ENCODE assay signal across 30 cellular contexts in genomic region chr4:10163296-10163695, GRCh38.
"Had no signal": no experiment of that assay in that cellular context is flagged by ENCODE, and none has a peak within 500 bp of the region (broad histone marks: within the 10 kb centered on the region; RNA-seq: fewer than 3 reads in every experiment).

No MANE protein-coding gene starts in this region.

- H3K4me1 ChIP-seq: ascending aorta had no signal

- H3K27me3 ChIP-seq: ascending aorta, body of pancreas, MG63 had no signal

- H3K36me3 ChIP-seq: ascending aorta, MG63 had no signal

- H3K36me3 Mint-ChIP-seq: activated CD8-positive, alpha-beta memory T cell treated with anti-CD3 and anti-CD28 coated beads, Interleukin-2, amount 10 ng/mL, durations not matched to agents 7 days and 5 days; activated naive CD4-positive, alpha-beta T cell treated with anti-CD3 and anti-CD28 coated beads, Interleukin-2, amount 50 U/mL, for 72 hours had no signal

- H3K9me3 ChIP-seq: ascending aorta, body of pancreas, MG63 had no signal

- H3K4me3 ChIP-seq: ascending aorta, body of pancreas, MG63 had no signal

- H3K9me3 Mint-ChIP-seq: activated naive CD4-positive, alpha-beta T cell treated with anti-CD3 and anti-CD28 coated beads, Interleukin-2, amount 50 U/mL, for 72 hours; activated naive CD8-positive, alpha-beta T cell treated with anti-CD3 and anti-CD28 coated beads, Interleukin-2, amount 50 U/mL, for 24 hours; activated T-cell treated with anti-CD3 and anti-CD28 coated beads, Interleukin-2, amount 50 U/mL, for 24 hours; central memory CD8-positive, alpha-beta T cell; T-helper 1 cell treated with Interleukin-12 subunit alpha and Interleukin-12 subunit beta and Interleukin-4 antibody, amounts not matched to agents 30 μg/mL and 1 μg/mL, for 36 hours had no signal

- H3K4me3 Mint-ChIP-seq: activated CD8-positive, alpha-beta memory T cell treated with anti-CD3 and anti-CD28 coated beads, Interleukin-2, amount 10 ng/mL, durations not matched to agents 7 days and 5 days; activated naive CD8-positive, alpha-beta T cell treated with anti-CD3 and anti-CD28 coated beads, Interleukin-2, amount 50 U/mL, for 24 hours; activated T-cell treated with anti-CD3 and anti-CD28 coated beads, Interleukin-2, amount 50 U/mL, for 24 hours; central memory CD8-positive, alpha-beta T cell; T-helper 1 cell treated with Interleukin-12 subunit alpha and Interleukin-12 subunit beta and Interleukin-4 antibody, amounts not matched to agents 30 μg/mL and 1 μg/mL, for 36 hours had no signal

- ATAC-seq: activated CD4-positive, CD25-positive, alpha-beta regulatory T cell treated with anti-CD3 and anti-CD28 coated beads, Interleukin-2, amount 50 U/mL, for 24 hours; activated CD8-positive, alpha-beta memory T cell treated with anti-CD3 and anti-CD28 coated beads, Interleukin-2, amount 10 ng/mL, durations not matched to agents 7 days and 5 days; activated naive CD4-positive, alpha-beta T cell treated with anti-CD3 and anti-CD28 coated beads, Interleukin-2, amount 50 U/mL, for 72 hours; activated naive CD8-positive, alpha-beta T cell treated with anti-CD3 and anti-CD28 coated beads, Interleukin-2, amount 50 U/mL, for 24 hours; Panc1 had no signal

- H3K27ac ChIP-seq: ascending aorta had no signal

- H3K27ac Mint-ChIP-seq: activated CD8-positive, alpha-beta memory T cell treated with anti-CD3 and anti-CD28 coated beads, Interleukin-2, amount 10 ng/mL, durations not matched to agents 7 days and 5 days; activated naive CD8-positive, alpha-beta T cell treated with anti-CD3 and anti-CD28 coated beads, Interleukin-2, amount 50 U/mL, for 24 hours; activated T-cell treated with anti-CD3 and anti-CD28 coated beads, Interleukin-2, amount 50 U/mL, for 24 hours; T-helper 1 cell treated with Interleukin-12 subunit alpha and Interleukin-12 subunit beta and Interleukin-4 antibody, amounts not matched to agents 30 μg/mL and 1 μg/mL, for 36 hours had no signal

- H3K27me3 Mint-ChIP-seq: activated naive CD8-positive, alpha-beta T cell treated with anti-CD3 and anti-CD28 coated beads, Interleukin-2, amount 50 U/mL, for 24 hours; activated T-cell treated with anti-CD3 and anti-CD28 coated beads, Interleukin-2, amount 50 U/mL, for 24 hours; central memory CD8-positive, alpha-beta T cell had no signal

- DNase-seq: activated CD4-positive, alpha-beta T cell treated with anti-CD3 and anti-CD28 coated beads for 4 hours; activated CD8-positive, alpha-beta memory T cell treated with anti-CD3 and anti-CD28 coated beads, Interleukin-2, amount 10 ng/mL, durations not matched to agents 7 days and 5 days; activated effector memory CD4-positive, alpha-beta T cell treated with anti-CD3 and anti-CD28 coated beads, Interleukin-2, amount 50 U/mL, for 16 hours; activated naive CD4-positive, alpha-beta T cell treated with Interleukin-2 at 50 U/mL for 16 hours; activated naive CD8-positive, alpha-beta T cell treated with anti-CD3 and anti-CD28 coated beads, Interleukin-2, amount 50 U/mL, for 24 hours; activated T-cell treated with anti-CD3 and anti-CD28 coated beads, Interleukin-2, amount 50 U/mL, for 24 hours; amniotic stem cell; KG1; MG63; MV-4-11; NCI-H1092 treated with DMSO at 0.1 percent for 48 hours; NCI-H1417 treated with DMSO at 0.1 percent for 48 hours; NCI-H1694; NCI-H2029; NCI-H2107; NCI-H2171 treated with DMSO at 0.1 percent for 48 hours; NCI-H226; NCI-H526; NCI-H774; NK-92 treated with Interleukin-12 subunit alpha and Interleukin-12 subunit beta, amount 100 ng/mL, for 24 hours; OCI-M1; RPMI8226; SHP77 had no signal
